Comparison of ENCODE assay signal across 14 cellular contexts in genomic region chrX:46792826-46793195, GRCh38. TPM values are rescaled to one million over a fixed set of nuclear protein-coding genes. Genes with fewer than 3 reads are reported as not detected.
DNase-seq lines count a peak whose midpoint lies in the region; ATAC-seq and TF ChIP-seq lines count a peak whose summit lies in the region.
"Had no signal": no experiment of that assay in that cellular context is flagged by ENCODE, and none has a peak within 500 bp of the region (broad histone marks: within the 10 kb centered on the region; RNA-seq: fewer than 3 reads in every experiment).

No MANE protein-coding gene starts in this region.

- DNase-seq in NOMO-1 treated with DMSO at 0.1 percent for 48 hours (lab: John Stamatoyannopoulos, UW; ENCODE audit: unreplicated experiment) (peak; percentile 86), NOMO-1 treated with dmso at 0.1 percent for 144 hours (lab: John Stamatoyannopoulos, UW; ENCODE audit: unreplicated experiment) (no peak), IMR-90 (no peak), adipocyte (ENCODE audit: low read depth) (no peak), naive B cell (no peak), inferior parietal cortex (ENCODE audit: extremely low spot score) (no peak), NCI-H510A treated with DMSO at 0.1 percent for 48 hours (lab: John Stamatoyannopoulos, UW) (no peak)
- DNase-seq in stimulated activated CD4-positive, alpha-beta T cell treated with anti-CD3 and anti-CD28 coated beads, Interleukin-1b, Interleukin-23, amount 100 ng/mL, for 48 hours, result no peak
- DNase-seq: 8988T; activated CD4-positive, alpha-beta T cell treated with anti-CD3 and anti-CD28 coated beads, Interleukin-2, amount 50 U/mL, for 48 hours; DMS 273 treated with DMSO at 0.1 percent for 48 hours; effector CD8-positive, alpha-beta T cell; NCI-H524; testis had no signal

- TF ChIP-seq RAD21 in IMR-90 (IDR thresholded peaks at IDR 0.05; ENCODE audit: low read length), result no peak

- H3K27ac ChIP-seq in IMR-90 (ENCODE audit: insufficient read depth, low read length), result no peak overlapping the region
- H3K27ac ChIP-seq: testis had no signal

- ATAC-seq in IMR-90 (ENCODE audit: low read depth) (no peak), naive B cell (ENCODE audit: low read depth in 2 of 2) (peak; percentile 30 to 37)

- H3K14ac ChIP-seq in IMR-90 (replicated peaks; ENCODE audit: low read depth, low read length), result no peak overlapping the region

- in situ Hi-C loops in IMR-90 (cut with MboI; ENCODE audit: low sequenced_read_pairs), result no loop called here

- H4K5ac ChIP-seq in IMR-90 (ENCODE audit: low read depth, low read length), result no peak overlapping the region

- peaks cover 0 to 4% (median 0%) of the 10 kb centered on the region in 7 donors for H3K9me3 Mint-ChIP-seq in naive B cell

- H2AK9ac ChIP-seq in IMR-90 (replicated peaks; ENCODE audit: low read depth, low read length, poor library complexity), result no peak overlapping the region

- H3K36me3 ChIP-seq in IMR-90 (ENCODE audit: control insufficient read depth, insufficient read depth, low read length), result no peaks in the 10 kb centered on the region
- H3K36me3 ChIP-seq in adipocyte (ENCODE audit: control insufficient read depth, insufficient read depth, low read length, severe bottlenecking), result no peaks in the 10 kb centered on the region

- peaks cover 3% of the 10 kb centered on the region; the same call in 1 of the 2 replicates for H3K9me1 ChIP-seq in IMR-90 (ENCODE audit: insufficient read depth, low read length)

- H4K91ac ChIP-seq in IMR-90 (ENCODE audit: insufficient read depth, low read depth, low read length), result no peak overlapping the region

- H2BK15ac ChIP-seq in IMR-90 (ENCODE audit: low read depth, low read length), result no peak overlapping the region

- no peaks in the 10 kb centered on the region for H3K36me3 Mint-ChIP-seq in naive B cell

- no peak for TF ChIP-seq POLR2A in IMR-90 (IDR thresholded peaks at IDR 0.05; ENCODE audit: low read depth, low read length)

- peak overlapping the region; percentile 45; the same call in 1 of the 2 replicates for H3K18ac ChIP-seq in IMR-90 (ENCODE audit: low read depth, low read length)

- H2AFZ ChIP-seq in IMR-90 (replicated peaks; ENCODE audit: low read length, poor library complexity), result no peak overlapping the region

- H2BK120ac ChIP-seq in IMR-90 (ENCODE audit: low read depth, low read length), result peak overlapping the region; percentile 74; the same call in 1 of the 2 replicates

- H3K4ac ChIP-seq in IMR-90 (ENCODE audit: low read depth, low read length), result peak overlapping the region; percentile 15; the same call in 1 of the 2 replicates

- intact Hi-C loops in IMR-90 (cut with micrococcal nuclease), result loop anchor here (1.0 kb wide), 1 partner anchor 34 kb away; the partner anchor contains the start of gene SLC9A7

- H3K79me1 ChIP-seq in IMR-90 (ENCODE audit: low read depth in 1 of 2, low read length in 2 of 2), result no peaks in the 10 kb centered on the region

- peak overlapping the region; percentile 85 for H2BK5ac ChIP-seq in IMR-90 (ENCODE audit: low read depth, low read length, poor library complexity, severe bottlenecking)

- H3K9me3 ChIP-seq in IMR-90 (ENCODE audit: control insufficient read depth, insufficient read depth, low read length) (no peaks in the 10 kb centered on the region), adipocyte (ENCODE audit: control insufficient read depth, low read length) (no peaks in the 10 kb centered on the region)
- H3K9me3 ChIP-seq: testis had no signal

- CTCF ChIA-PET in IMR-90 (lab: Yijun Ruan, JAX), result interaction anchor here (1.3 kb wide), 1 partner anchor 33 kb away, joined by 3 read pairs; no protein-coding TSS in a partner anchor

- H3K4me1 Mint-ChIP-seq in naive B cell, result peaks cover 0 to 19% (median 7%) of the 10 kb centered on the region in 3 donors

- BruUV-seq in IMR-90 (replicated peaks; lab: Mats Ljungman, UMichigan), result no TSS peak

- H2AK5ac ChIP-seq in IMR-90 (ENCODE audit: low read depth, low read length), result no peak overlapping the region

- WGBS in IMR-90 (ENCODE audit: extremely low coverage in 2 of 2, insufficient read length in 1 of 2), 2 experiments, result no CpG with 5 or more reads among the region's 4 CpGs

- no peak for TF ChIP-seq CTCF in IMR-90 (conservative IDR thresholded peaks at IDR 0.05; ENCODE audit: low read depth, low read length)

- no peaks in the 10 kb centered on the region; the same call in 1 of the 2 replicates for H4K20me1 ChIP-seq in IMR-90 (ENCODE audit: insufficient read depth, low read length)

- H3K56ac ChIP-seq in IMR-90 (ENCODE audit: extremely low read depth, insufficient read depth, low read length), result no peak overlapping the region

- peak overlapping the region; percentile 43; the same call in 1 of the 2 replicates for H3K4me2 ChIP-seq in IMR-90 (ENCODE audit: low read depth, low read length)

- no peak overlapping the region for H3K23ac ChIP-seq in IMR-90 (ENCODE audit: low read depth, low read length)

- peaks cover 8% of the 10 kb centered on the region for H3K4me1 ChIP-seq in IMR-90 (ENCODE audit: control insufficient read depth, insufficient read depth, low read length)
- H3K4me1 ChIP-seq in adipocyte (ENCODE audit: control insufficient read depth, insufficient read depth, low read length), result peaks cover 8% of the 10 kb centered on the region
- H3K4me1 ChIP-seq: testis had no signal

- H3K27me3 ChIP-seq in IMR-90 (ENCODE audit: control insufficient read depth, insufficient read depth, low read length), result no peaks in the 10 kb centered on the region
- no peaks in the 10 kb centered on the region for H3K27me3 ChIP-seq in adipocyte (replicated peaks; ENCODE audit: control insufficient read depth, insufficient read depth, low read length)
- H3K27me3 ChIP-seq: testis had no signal

- dilution Hi-C loops in IMR-90 (cut with HindIII; ENCODE audit: low sequenced_read_pairs, unreplicated experiment), result no loop called here

- H3K4me3 ChIP-seq in IMR-90 (ENCODE audit: insufficient read depth, low read depth, low read length) (no peak overlapping the region), adipocyte (ENCODE audit: low read length) (peak overlapping the region; percentile 4)
- H3K4me3 ChIP-seq: testis had no signal

- peak overlapping the region; percentile 4 to 82 (median 60) for H3K4me3 Mint-ChIP-seq in naive B cell

- POLR2A ChIA-PET in IMR-90 (lab: Charles Lee; ENCODE audit: unreplicated experiment), result no interaction called here

- H3K27ac Mint-ChIP-seq in naive B cell, result peak overlapping the region in 4 of 6 donors; percentile 26 to 69 (median 40)

- no peak overlapping the region for H3K9ac ChIP-seq in IMR-90 (ENCODE audit: low read depth, low read length)
- no peak overlapping the region for H3K9ac ChIP-seq in adipocyte (ENCODE audit: low read length)

- no peaks in the 10 kb centered on the region for H3K27me3 Mint-ChIP-seq in naive B cell

- no peak overlapping the region; a peak in 1 of 4 replicates for H4K8ac ChIP-seq in IMR-90 (ENCODE audit: low read depth in 2 of 2, low read length in 2 of 2)

- peak overlapping the region; percentile 27; the same call in 1 of the 2 replicates for H2BK20ac ChIP-seq in IMR-90 (ENCODE audit: low read depth, low read length)

TF ChIP-seq in IMR-90, 13 proteins besides CTCF, POLR2A, EP300 and RAD21:
- TF ChIP-seq NFE2L2 (IDR thresholded peaks at IDR 0.05; ENCODE audit: low read depth, low read length) (no peak), MXI1 (IDR thresholded peaks at IDR 0.05; ENCODE audit: borderline replicate concordance, low read depth, low read length) (no peak), SMC3 (IDR thresholded peaks at IDR 0.05; ENCODE audit: low read depth, low read length) (no peak), MAZ (IDR thresholded peaks at IDR 0.05; ENCODE audit: borderline replicate concordance, low read depth, low read length) (no peak), USF2 (IDR thresholded peaks at IDR 0.05; ENCODE audit: low read depth, low read length) (no peak)

RNA-seq across cellular contexts. Expression of gene SLC9A7, which starts 33.9 kb away (rescaled TPM):
- total RNA-seq in IMR-90 (2012; rRNA removed), result 67.5 and 76.4 TPM in 2 replicates
- 14.4 and 14.7 TPM in 2 replicates for polyA plus RNA-seq in IMR-90 (2012; rRNA removed)
- polyA plus RNA-seq in IMR-90 (2012; cell fraction: cytosol; rRNA removed), result 12.7 and 15.1 TPM in 2 replicates
- polyA plus RNA-seq in IMR-90 (2012; cell fraction: nucleus; rRNA removed; ENCODE audit: low replicate concordance), result 11.9 and 17.9 TPM in 2 replicates
- 10 to 100 TPM; 13.5 to 60.6 (median 42.5) TPM for polyA plus RNA-seq in naive B cell (ENCODE audit: low read depth in 6 of 6)

RNA-seq across cellular contexts. Expression of gene RP2, which starts 44.0 kb away (rescaled TPM):
- 17.0 and 23.9 TPM in 2 replicates for total RNA-seq in IMR-90 (2012; rRNA removed)
- 4.7 and 6.8 TPM in 2 replicates for polyA plus RNA-seq in IMR-90 (2012; rRNA removed)
- 1.6 and 2.1 TPM in 2 replicates for polyA plus RNA-seq in IMR-90 (2012; cell fraction: cytosol; rRNA removed)
- polyA plus RNA-seq in IMR-90 (2012; cell fraction: nucleus; rRNA removed; ENCODE audit: low replicate concordance), result 0.77 and 2.5 TPM in 2 replicates
- polyA plus RNA-seq in naive B cell (ENCODE audit: low read depth in 6 of 6), result 10 to 100 TPM; 12.0 to 18.9 (median 16.9) TPM
